Comparison of ENCODE assay signal across 8 cellular contexts in genomic region chrX:155056877-155057792, GRCh38. TPM values are rescaled to one million over a fixed set of nuclear protein-coding genes. Genes with fewer than 3 reads are reported as not detected.
A peak's percentile ranks its signal among the peaks of the same experiment; 100 is the strongest.
DNase-seq lines count a peak whose midpoint lies in the region; ATAC-seq, FAIRE-seq and TF ChIP-seq lines count a peak whose summit lies in the region.

No MANE protein-coding gene starts in this region.

- intact Hi-C loops in left colon (cut with DNase I, micrococcal nuclease) = loop anchor here in 1 of 2 donors (5.0 kb wide), 1 partner anchor 75 kb away; no protein-coding TSS in a partner anchor

- TF ChIP-seq POLR2A in H54 (IDR thresholded peaks at IDR 0.05; ENCODE audit: low read depth, low read length) = no peak
- TF ChIP-seq POLR2A in NB4 (IDR thresholded peaks at IDR 0.05; ENCODE audit: extremely low read depth, insufficient read length) = no peak

- peak; percentile 86 for ATAC-seq in left colon
- no peak for ATAC-seq in HG02938 (IDR thresholded peaks at IDR 0.05; ENCODE audit: unreplicated experiment)

- FAIRE-seq in H54 (lab: Jason Lieb, UNC) = peak; percentile 89

- DNase-seq in GM10248 (ENCODE audit: extremely low spot score) = peak; percentile 51
- DNase-seq in H54 (ENCODE audit: insufficient read length, low spot score) = no peak
- peak; percentile 68 for DNase-seq in NB4 (ENCODE audit: low read depth)
- DNase-seq in activated CD4-positive, CD25-positive, alpha-beta regulatory T cell treated with anti-CD3 and anti-CD28 coated beads, Interleukin-2, amount 50 U/mL, for 72 hours = peak; percentile 50
- peak; percentile 54 for DNase-seq in dedifferentiated amniotic fluid mesenchymal stem cell (ENCODE audit: extremely low spot score)
- peak; percentile 51 to 58 for DNase-seq in left colon
- DNase-seq in stimulated activated CD4-positive, alpha-beta T cell treated with anti-CD3 and anti-CD28 coated beads, Interleukin-4, amount 100 ng/mL, for 1 hour = peak; percentile 32

- no peak overlapping the region for H3K4me3 ChIP-seq in NB4 (ENCODE audit: low read depth, low read length)

- POLR2A ChIA-PET in GM10248 (lab: Yijun Ruan, JAX) = interaction anchor here (0.7 kb wide), 1 partner anchor 31 kb away, joined by 5 read pairs; the partner anchor contains the start of gene FUNDC2

- peak; percentile 61 for TF ChIP-seq CTCF in GM10248 (IDR thresholded peaks at IDR 0.05; ENCODE audit: control extremely low read depth, extremely low read depth, low read depth, missing control alignments)
- peak; percentile 61 for TF ChIP-seq CTCF in NB4 (IDR thresholded peaks at IDR 0.05; ENCODE audit: low read depth, low read length)

- CTCF ChIA-PET in GM10248 (lab: Yijun Ruan, JAX) = interaction anchor here (0.6 to 4.6 kb wide), 21 partner anchors 8 to 160 kb away, joined by 3 to 27 read pairs (median 5); partner anchors contain the start of genes FUNDC2 and VBP1

RNA-seq across cellular contexts. Expression of gene CMC4, which starts 13.8 kb away (rescaled TPM):
- total RNA-seq in left colon = 1 to 10 TPM; 3.5 to 4.0 TPM

RNA-seq across cellular contexts. Expression of gene MTCP1, which starts 13.8 kb away (rescaled TPM):
- total RNA-seq in left colon = 10 to 100 TPM; 11.9 to 13.9 TPM

RNA-seq across cellular contexts. Expression of gene BRCC3, which starts 14.2 kb away (rescaled TPM):
- total RNA-seq in left colon = 10 to 100 TPM; 37.9 to 42.0 TPM

RNA-seq across cellular contexts. Expression of gene FUNDC2, which starts 30.5 kb away (rescaled TPM):
- 10 to 100 TPM; 41.1 to 53.9 TPM for total RNA-seq in left colon

RNA-seq across cellular contexts. Expression of gene F8, which starts 34.6 kb away (rescaled TPM):
- 1 to 10 TPM; 2.1 to 4.5 TPM for total RNA-seq in left colon
